1 cellular context compared by ENCODE assay signal in the genomic region with DNA sequence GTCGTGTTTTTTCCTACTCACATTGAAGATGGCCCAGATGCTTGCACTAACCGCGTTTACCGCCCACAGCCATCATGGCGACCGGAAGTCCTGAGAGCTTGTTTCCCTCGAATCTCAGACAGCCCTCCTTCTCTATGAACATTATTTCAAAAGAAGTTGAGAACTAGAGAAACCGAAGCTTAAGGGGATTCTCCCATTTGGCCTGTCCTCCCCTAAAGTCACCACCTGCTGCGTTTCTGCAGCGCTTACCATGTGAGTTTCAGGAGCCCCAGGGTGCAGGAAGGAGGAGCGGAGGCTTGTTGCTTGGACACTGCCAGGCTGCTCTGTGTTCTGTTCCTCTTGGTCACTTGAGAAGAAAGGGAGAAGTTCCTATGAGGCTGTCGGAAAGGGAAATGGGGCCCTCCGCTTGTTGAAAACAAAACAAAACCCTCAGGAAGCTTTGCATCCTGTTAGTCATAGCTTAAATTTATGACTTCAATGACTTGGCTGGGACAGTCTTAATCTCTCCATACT.
TF ChIP-seq lines count a peak whose summit lies in the region.

No MANE protein-coding gene starts in this region.

TF ChIP-seq in K562, 482 proteins besides CTCF, POLR2A, EP300 and RAD21:
- TF ChIP-seq, protein P1, sequence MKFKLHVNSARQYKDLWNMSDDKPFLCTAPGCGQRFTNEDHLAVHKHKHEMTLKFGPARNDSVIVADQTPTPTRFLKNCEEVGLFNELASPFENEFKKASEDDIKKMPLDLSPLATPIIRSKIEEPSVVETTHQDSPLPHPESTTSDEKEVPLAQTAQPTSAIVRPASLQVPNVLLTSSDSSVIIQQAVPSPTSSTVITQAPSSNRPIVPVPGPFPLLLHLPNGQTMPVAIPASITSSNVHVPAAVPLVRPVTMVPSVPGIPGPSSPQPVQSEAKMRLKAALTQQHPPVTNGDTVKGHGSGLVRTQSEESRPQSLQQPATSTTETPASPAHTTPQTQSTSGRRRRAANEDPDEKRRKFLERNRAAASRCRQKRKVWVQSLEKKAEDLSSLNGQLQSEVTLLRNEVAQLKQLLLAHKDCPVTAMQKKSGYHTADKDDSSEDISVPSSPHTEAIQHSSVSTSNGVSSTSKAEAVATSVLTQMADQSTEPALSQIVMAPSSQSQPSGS (CRISPR knock-in tag; IDR thresholded peaks at IDR 0.05), result no peak
- TF ChIP-seq ZNF717 (CRISPR knock-in tag; IDR thresholded peaks at IDR 0.05) (no peak), JUND (IDR thresholded peaks at IDR 0.05; ENCODE audit: borderline replicate concordance, low read depth, low read length) (peak; percentile 55; the same call in 1 of the 2 replicates), JUND (tag; IDR thresholded peaks at IDR 0.05; ENCODE audit: borderline replicate concordance, low read depth, low read length) (no peak), ZNF584 (CRISPR knock-in tag; IDR thresholded peaks at IDR 0.05; ENCODE audit: low read depth) (no peak), RFX1 (IDR thresholded peaks at IDR 0.05) (no peak), RB1 (IDR thresholded peaks at IDR 0.05; ENCODE audit: low read depth) (no peak), ZNF24 (IDR thresholded peaks at IDR 0.05) (no peak), SIRT6 (IDR thresholded peaks at IDR 0.05; ENCODE audit: low read depth, low read length) (no peak), SOX6 (IDR thresholded peaks at IDR 0.05) (no peak), ZBED1 (IDR thresholded peaks at IDR 0.05) (no peak), SIN3A (IDR thresholded peaks at IDR 0.05; ENCODE audit: borderline replicate concordance in 2 of 2, control insufficient read depth in 1 of 2, low read depth in 2 of 2, low read length in 2 of 2) (no peak), PHB2 (IDR thresholded peaks at IDR 0.05; ENCODE audit: low read depth) (no peak), ZNF232 (CRISPR knock-in tag; IDR thresholded peaks at IDR 0.05) (no peak), GTF2A2 (tag; IDR thresholded peaks at IDR 0.05) (no peak), ZNF75A (CRISPR knock-in tag; IDR thresholded peaks at IDR 0.05) (no peak), MCM3 (IDR thresholded peaks at IDR 0.05) (no peak), TRIM28 (IDR thresholded peaks at IDR 0.05) (peak; percentile 65; the same call in 1 of the 2 replicates), SMAD2 (IDR thresholded peaks at IDR 0.05; ENCODE audit: low read depth, low read length) (no peak), ZNF354B (CRISPR knock-in tag; IDR thresholded peaks at IDR 0.05) (no peak), RBFOX2 (IDR thresholded peaks at IDR 0.05; ENCODE audit: low read depth, low read length) (peak; percentile 36; the same call in 1 of the 2 replicates), NFIX (CRISPR knock-in tag; IDR thresholded peaks at IDR 0.05; ENCODE audit: low read depth) (no peak), ZNF589 (CRISPR knock-in tag; IDR thresholded peaks at IDR 0.05; ENCODE audit: low read depth) (no peak), MEIS2 (IDR thresholded peaks at IDR 0.05; ENCODE audit: partially characterized antibody) (peak; percentile 86), ADNP (tag; IDR thresholded peaks at IDR 0.05) (no peak), NUFIP1 (IDR thresholded peaks at IDR 0.05; ENCODE audit: partially characterized antibody) (no peak), TGIF2 (CRISPR knock-in tag; IDR thresholded peaks at IDR 0.05) (no peak), KDM2B (CRISPR knock-in tag; IDR thresholded peaks at IDR 0.05) (no peak), DPF2 (IDR thresholded peaks at IDR 0.05) (0 out of 2 replicates have a peak, but pooled peaks have one; percentile 37), GATA2 (CRISPR knock-in tag; IDR thresholded peaks at IDR 0.05) (no peak), ARHGAP35 (IDR thresholded peaks at IDR 0.05; ENCODE audit: partially characterized antibody) (no peak), SMAD1 (IDR thresholded peaks at IDR 0.05; ENCODE audit: low read depth, low read length, partially characterized antibody) (no peak), NFXL1 (CRISPR knock-in tag; IDR thresholded peaks at IDR 0.05) (no peak), CHD1 (IDR thresholded peaks at IDR 0.05; ENCODE audit: low read length) (no peak), YY1 (IDR thresholded peaks at IDR 0.05; ENCODE audit: borderline replicate concordance in 1 of 3, control insufficient read depth in 1 of 3, extremely low read depth in 1 of 3, insufficient read depth in 3 of 3, insufficient read length in 1 of 3, insufficient replicate concordance in 2 of 3, low read depth in 1 of 3, low read length in 2 of 3) (peak in 2 of 3 experiments; percentile 23 to 75), SMC3 (conservative IDR thresholded peaks at IDR 0.05; ENCODE audit: insufficient read depth, low read depth, low read length) (no peak), NFRKB (IDR thresholded peaks at IDR 0.05; ENCODE audit: low read depth) (no peak), ZNF316 (IDR thresholded peaks at IDR 0.05) (peak; percentile 57), PURB (CRISPR knock-in tag; IDR thresholded peaks at IDR 0.05; ENCODE audit: low read depth) (no peak), ETV1 (tag; conservative IDR thresholded peaks at IDR 0.05; ENCODE audit: low read depth) (peak; percentile 75), NFE2 (IDR thresholded peaks at IDR 0.05; ENCODE audit: low read depth) (peak; percentile 21; the same call in 1 of the 2 replicates)
- TF ChIP-seq, protein P2, sequence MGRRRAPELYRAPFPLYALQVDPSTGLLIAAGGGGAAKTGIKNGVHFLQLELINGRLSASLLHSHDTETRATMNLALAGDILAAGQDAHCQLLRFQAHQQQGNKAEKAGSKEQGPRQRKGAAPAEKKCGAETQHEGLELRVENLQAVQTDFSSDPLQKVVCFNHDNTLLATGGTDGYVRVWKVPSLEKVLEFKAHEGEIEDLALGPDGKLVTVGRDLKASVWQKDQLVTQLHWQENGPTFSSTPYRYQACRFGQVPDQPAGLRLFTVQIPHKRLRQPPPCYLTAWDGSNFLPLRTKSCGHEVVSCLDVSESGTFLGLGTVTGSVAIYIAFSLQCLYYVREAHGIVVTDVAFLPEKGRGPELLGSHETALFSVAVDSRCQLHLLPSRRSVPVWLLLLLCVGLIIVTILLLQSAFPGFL (CRISPR knock-in tag; IDR thresholded peaks at IDR 0.05), result no peak
- TF ChIP-seq, protein P3, sequence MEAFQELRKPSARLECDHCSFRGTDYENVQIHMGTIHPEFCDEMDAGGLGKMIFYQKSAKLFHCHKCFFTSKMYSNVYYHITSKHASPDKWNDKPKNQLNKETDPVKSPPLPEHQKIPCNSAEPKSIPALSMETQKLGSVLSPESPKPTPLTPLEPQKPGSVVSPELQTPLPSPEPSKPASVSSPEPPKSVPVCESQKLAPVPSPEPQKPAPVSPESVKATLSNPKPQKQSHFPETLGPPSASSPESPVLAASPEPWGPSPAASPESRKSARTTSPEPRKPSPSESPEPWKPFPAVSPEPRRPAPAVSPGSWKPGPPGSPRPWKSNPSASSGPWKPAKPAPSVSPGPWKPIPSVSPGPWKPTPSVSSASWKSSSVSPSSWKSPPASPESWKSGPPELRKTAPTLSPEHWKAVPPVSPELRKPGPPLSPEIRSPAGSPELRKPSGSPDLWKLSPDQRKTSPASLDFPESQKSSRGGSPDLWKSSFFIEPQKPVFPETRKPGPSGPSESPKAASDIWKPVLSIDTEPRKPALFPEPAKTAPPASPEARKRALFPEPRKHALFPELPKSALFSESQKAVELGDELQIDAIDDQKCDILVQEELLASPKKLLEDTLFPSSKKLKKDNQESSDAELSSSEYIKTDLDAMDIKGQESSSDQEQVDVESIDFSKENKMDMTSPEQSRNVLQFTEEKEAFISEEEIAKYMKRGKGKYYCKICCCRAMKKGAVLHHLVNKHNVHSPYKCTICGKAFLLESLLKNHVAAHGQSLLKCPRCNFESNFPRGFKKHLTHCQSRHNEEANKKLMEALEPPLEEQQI (IDR thresholded peaks at IDR 0.05), result peak; percentile 15; the same call in 1 of the 2 replicates
- TF ChIP-seq, protein P4, sequence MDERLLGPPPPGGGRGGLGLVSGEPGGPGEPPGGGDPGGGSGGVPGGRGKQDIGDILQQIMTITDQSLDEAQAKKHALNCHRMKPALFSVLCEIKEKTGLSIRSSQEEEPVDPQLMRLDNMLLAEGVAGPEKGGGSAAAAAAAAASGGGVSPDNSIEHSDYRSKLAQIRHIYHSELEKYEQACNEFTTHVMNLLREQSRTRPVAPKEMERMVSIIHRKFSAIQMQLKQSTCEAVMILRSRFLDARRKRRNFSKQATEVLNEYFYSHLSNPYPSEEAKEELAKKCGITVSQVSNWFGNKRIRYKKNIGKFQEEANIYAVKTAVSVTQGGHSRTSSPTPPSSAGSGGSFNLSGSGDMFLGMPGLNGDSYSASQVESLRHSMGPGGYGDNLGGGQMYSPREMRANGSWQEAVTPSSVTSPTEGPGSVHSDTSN (CRISPR knock-in tag; IDR thresholded peaks at IDR 0.05; ENCODE audit: low read depth), result no peak
- TF ChIP-seq, protein P4 (tag; conservative IDR thresholded peaks at IDR 0.05; ENCODE audit: low read depth), result 0 out of 2 replicates have a peak, but pooled peaks have one; percentile 33
- TF ChIP-seq, protein P5, sequence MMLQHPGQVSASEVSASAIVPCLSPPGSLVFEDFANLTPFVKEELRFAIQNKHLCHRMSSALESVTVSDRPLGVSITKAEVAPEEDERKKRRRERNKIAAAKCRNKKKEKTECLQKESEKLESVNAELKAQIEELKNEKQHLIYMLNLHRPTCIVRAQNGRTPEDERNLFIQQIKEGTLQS (IDR thresholded peaks at IDR 0.05), result peak; percentile 34; the same call in 1 of the 2 replicates
- TF ChIP-seq, protein P5 (CRISPR knock-in tag; conservative IDR thresholded peaks at IDR 0.05), result no peak
- TF ChIP-seq, protein P6, sequence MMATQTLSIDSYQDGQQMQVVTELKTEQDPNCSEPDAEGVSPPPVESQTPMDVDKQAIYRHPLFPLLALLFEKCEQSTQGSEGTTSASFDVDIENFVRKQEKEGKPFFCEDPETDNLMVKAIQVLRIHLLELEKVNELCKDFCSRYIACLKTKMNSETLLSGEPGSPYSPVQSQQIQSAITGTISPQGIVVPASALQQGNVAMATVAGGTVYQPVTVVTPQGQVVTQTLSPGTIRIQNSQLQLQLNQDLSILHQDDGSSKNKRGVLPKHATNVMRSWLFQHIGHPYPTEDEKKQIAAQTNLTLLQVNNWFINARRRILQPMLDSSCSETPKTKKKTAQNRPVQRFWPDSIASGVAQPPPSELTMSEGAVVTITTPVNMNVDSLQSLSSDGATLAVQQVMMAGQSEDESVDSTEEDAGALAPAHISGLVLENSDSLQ (IDR thresholded peaks at IDR 0.05), result peak; percentile 64
- TF ChIP-seq, protein P7, sequence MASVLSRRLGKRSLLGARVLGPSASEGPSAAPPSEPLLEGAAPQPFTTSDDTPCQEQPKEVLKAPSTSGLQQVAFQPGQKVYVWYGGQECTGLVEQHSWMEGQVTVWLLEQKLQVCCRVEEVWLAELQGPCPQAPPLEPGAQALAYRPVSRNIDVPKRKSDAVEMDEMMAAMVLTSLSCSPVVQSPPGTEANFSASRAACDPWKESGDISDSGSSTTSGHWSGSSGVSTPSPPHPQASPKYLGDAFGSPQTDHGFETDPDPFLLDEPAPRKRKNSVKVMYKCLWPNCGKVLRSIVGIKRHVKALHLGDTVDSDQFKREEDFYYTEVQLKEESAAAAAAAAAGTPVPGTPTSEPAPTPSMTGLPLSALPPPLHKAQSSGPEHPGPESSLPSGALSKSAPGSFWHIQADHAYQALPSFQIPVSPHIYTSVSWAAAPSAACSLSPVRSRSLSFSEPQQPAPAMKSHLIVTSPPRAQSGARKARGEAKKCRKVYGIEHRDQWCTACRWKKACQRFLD (CRISPR knock-in tag; IDR thresholded peaks at IDR 0.05), result no peak
- TF ChIP-seq, protein P8, sequence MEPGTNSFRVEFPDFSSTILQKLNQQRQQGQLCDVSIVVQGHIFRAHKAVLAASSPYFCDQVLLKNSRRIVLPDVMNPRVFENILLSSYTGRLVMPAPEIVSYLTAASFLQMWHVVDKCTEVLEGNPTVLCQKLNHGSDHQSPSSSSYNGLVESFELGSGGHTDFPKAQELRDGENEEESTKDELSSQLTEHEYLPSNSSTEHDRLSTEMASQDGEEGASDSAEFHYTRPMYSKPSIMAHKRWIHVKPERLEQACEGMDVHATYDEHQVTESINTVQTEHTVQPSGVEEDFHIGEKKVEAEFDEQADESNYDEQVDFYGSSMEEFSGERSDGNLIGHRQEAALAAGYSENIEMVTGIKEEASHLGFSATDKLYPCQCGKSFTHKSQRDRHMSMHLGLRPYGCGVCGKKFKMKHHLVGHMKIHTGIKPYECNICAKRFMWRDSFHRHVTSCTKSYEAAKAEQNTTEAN (CRISPR knock-in tag; IDR thresholded peaks at IDR 0.05), result no peak
